In genomic region chr7:975702-976473, GRCh38 we compare ENCODE assay signal across 8 cellular contexts. TPM values are rescaled to one million over a fixed set of nuclear protein-coding genes. Genes with fewer than 3 reads are reported as not detected.
A peak's percentile ranks its signal among the peaks of the same experiment; 100 is the strongest.
DNase-seq lines count a peak whose midpoint lies in the region; ATAC-seq, FAIRE-seq and TF ChIP-seq lines count a peak whose summit lies in the region.

No MANE protein-coding gene starts in this region.

- H3K4me3 ChIP-seq in adrenal gland (peak overlapping the region in 2 of 4 donors; percentile 99), HepG2 (replicated peaks in 1 of 3; ENCODE audit: insufficient read depth in 1 of 3, low read depth in 2 of 3, low read length in 3 of 3) (peak overlapping the region; percentile 85 to 100 (median 98)), thymus (ENCODE audit: low read length) (peak overlapping the region; percentile 82)

- TF ChIP-seq EP300 in HepG2 (IDR thresholded peaks at IDR 0.05; ENCODE audit: low read depth in 2 of 2, low read length in 2 of 2) (no peak), HepG2 (CRISPR knock-in tag; IDR thresholded peaks at IDR 0.05; ENCODE audit: borderline replicate concordance) (no peak)

- no peak for DNase-seq in activated CD4-positive, alpha-beta memory T cell treated with anti-CD3 and anti-CD28 coated beads for 36 hours
- no peak for DNase-seq in activated CD4-positive, alpha-beta memory T cell treated with anti-CD3 and anti-CD28 coated beads, Interleukin-2, amount 10 ng/mL, durations not matched to agents 7 days and 5 days
- DNase-seq in adrenal gland (no peak), HepG2 (ENCODE audit: low spot score) (no peak), T1000 (lab: John Stamatoyannopoulos, UW) (no peak), glutamatergic neuron (no peak)

- no peak overlapping the region for H3K27ac Mint-ChIP-seq in activated CD4-positive, alpha-beta memory T cell treated with anti-CD3 and anti-CD28 coated beads for 36 hours
- H3K27ac Mint-ChIP-seq in activated CD4-positive, alpha-beta memory T cell treated with anti-CD3 and anti-CD28 coated beads, Interleukin-2, amount 10 ng/mL, durations not matched to agents 7 days and 5 days: no peak overlapping the region
- H3K27ac Mint-ChIP-seq in glutamatergic neuron (ENCODE audit: unreplicated experiment): no peak overlapping the region

- H3K27me3 ChIP-seq in adrenal gland: no peaks in the 10 kb centered on the region
- no peaks in the 10 kb centered on the region; a peak in 1 of 5 replicates for H3K27me3 ChIP-seq in HepG2 (ENCODE audit: control insufficient read depth in 1 of 2, insufficient read depth in 2 of 2, low read length in 2 of 2)
- no peaks in the 10 kb centered on the region for H3K27me3 ChIP-seq in thymus (ENCODE audit: control insufficient read depth, insufficient read depth)

- ATAC-seq in HepG2: peak; percentile 9
- ATAC-seq in HG03439 (IDR thresholded peaks at IDR 0.05; ENCODE audit: unreplicated experiment): no peak

- CTCF ChIA-PET in activated CD4-positive, alpha-beta memory T cell treated with anti-CD3 and anti-CD28 coated beads for 36 hours (lab: Charles Lee): interaction anchor here (0.5 to 5.8 kb wide), 8 partner anchors 17 to 201 kb away, joined by 3 to 53 read pairs (median 12); no protein-coding TSS in a partner anchor
- CTCF ChIA-PET in activated CD4-positive, alpha-beta memory T cell treated with anti-CD3 and anti-CD28 coated beads, Interleukin-2, amount 10 ng/mL, durations not matched to agents 7 days and 5 days (lab: Charles Lee): interaction anchor here (1.0 to 2.1 kb wide), 9 partner anchors 17 to 201 kb away, joined by 3 to 8 read pairs (median 4); no protein-coding TSS in a partner anchor
- CTCF ChIA-PET in HepG2 (lab: Yijun Ruan, JAX; ENCODE audit: low intra/inter-chr PET ratio, low total read pairs): interaction anchor here (2.5 kb wide), 1 partner anchor 17 kb away, joined by 7 read pairs; no protein-coding TSS in a partner anchor

- POLR2A ChIA-PET in activated CD4-positive, alpha-beta memory T cell treated with anti-CD3 and anti-CD28 coated beads for 36 hours (lab: Charles Lee): interaction anchor here (0.5 to 2.3 kb wide), 6 partner anchors 9 to 184 kb away, joined by 3 to 19 read pairs (median 3); partner anchors contain the start of gene ZFAND2A
- POLR2A ChIA-PET in activated CD4-positive, alpha-beta memory T cell treated with anti-CD3 and anti-CD28 coated beads, Interleukin-2, amount 10 ng/mL, durations not matched to agents 7 days and 5 days (lab: Charles Lee): interaction anchor here (0.8 to 4.0 kb wide), 23 partner anchors 11 to 216 kb away, joined by 3 to 54 read pairs (median 7); partner anchors contain the start of genes ADAP1, GPR146, SUN1 and ZFAND2A
- POLR2A ChIA-PET in HepG2 (lab: Yijun Ruan, JAX): interaction anchor here (0.9 to 8.6 kb wide), 16 partner anchors 7 to 195 kb away, joined by 3 to 292 read pairs (median 24); partner anchors contain the start of gene CYP2W1

- H2AFZ ChIP-seq in HepG2 (ENCODE audit: low read length): no peak overlapping the region

- peak overlapping the region; percentile 29 for H3K4me3 Mint-ChIP-seq in activated CD4-positive, alpha-beta memory T cell treated with anti-CD3 and anti-CD28 coated beads for 36 hours
- no peak overlapping the region for H3K4me3 Mint-ChIP-seq in activated CD4-positive, alpha-beta memory T cell treated with anti-CD3 and anti-CD28 coated beads, Interleukin-2, amount 10 ng/mL, durations not matched to agents 7 days and 5 days
- H3K4me3 Mint-ChIP-seq in glutamatergic neuron (ENCODE audit: unreplicated experiment): no peak overlapping the region

- H3K9me3 ChIP-seq in adrenal gland (replicated peaks in 1 of 3) (no peaks in the 10 kb centered on the region), HepG2 (ENCODE audit: low read length) (no peaks in the 10 kb centered on the region), thymus (ENCODE audit: control insufficient read depth) (no peaks in the 10 kb centered on the region)

- TF ChIP-seq CTCF in adrenal gland (IDR thresholded peaks at IDR 0.05) (no peak), HepG2 (CRISPR knock-in tag; IDR thresholded peaks at IDR 0.05) (no peak), glutamatergic neuron (IDR thresholded peaks at IDR 0.05; ENCODE audit: partially characterized antibody, unreplicated experiment) (no peak)

- TF ChIP-seq POLR2A in adrenal gland (IDR thresholded peaks at IDR 0.05) (no peak), HepG2 (IDR thresholded peaks at IDR 0.05; ENCODE audit: insufficient read depth in 1 of 2, low read depth in 2 of 2, low read length in 2 of 2) (peak in 1 of 2 experiments; percentile 43; a peak in 1 of 4 replicates)

- TSS peak; percentile 50 for BruUV-seq in HepG2 (replicated peaks; lab: Mats Ljungman, UMichigan)

- no peak for FAIRE-seq in HepG2 (lab: Jason Lieb, UNC)

- peaks cover 25% of the 10 kb centered on the region for H3K4me1 Mint-ChIP-seq in activated CD4-positive, alpha-beta memory T cell treated with anti-CD3 and anti-CD28 coated beads for 36 hours (ENCODE audit: low read depth)
- peaks cover 29% of the 10 kb centered on the region for H3K4me1 Mint-ChIP-seq in activated CD4-positive, alpha-beta memory T cell treated with anti-CD3 and anti-CD28 coated beads, Interleukin-2, amount 10 ng/mL, durations not matched to agents 7 days and 5 days
- peaks cover 23% of the 10 kb centered on the region for H3K4me1 Mint-ChIP-seq in glutamatergic neuron (ENCODE audit: low read depth, unreplicated experiment)

- WGBS in adrenal gland, 4 donors: 34 to 65% (median 48%) methylated on average over 12 to 28 of the region's 28 CpGs
- 20% methylated on average over 14 of the region's 28 CpGs for WGBS in HepG2 (ENCODE audit: low lambda C conversion rate)
- 61% methylated on average over 28 of the region's 28 CpGs for whole genome bisulfite sequencing in thymus

- in situ Hi-C loops in HepG2 (cut with HindIII; ENCODE audit: extremely low pct_ligation_motif_present, low pct_unique_long_range_greater_than_20kb): no loop called here

- H3K9me3 Mint-ChIP-seq in activated CD4-positive, alpha-beta memory T cell treated with anti-CD3 and anti-CD28 coated beads for 36 hours: no peaks in the 10 kb centered on the region
- H3K9me3 Mint-ChIP-seq in activated CD4-positive, alpha-beta memory T cell treated with anti-CD3 and anti-CD28 coated beads, Interleukin-2, amount 10 ng/mL, durations not matched to agents 7 days and 5 days: no peaks in the 10 kb centered on the region
- H3K9me3 Mint-ChIP-seq in glutamatergic neuron (ENCODE audit: unreplicated experiment): peaks cover 5% of the 10 kb centered on the region

- peaks cover 60 to 62% of the 10 kb centered on the region in 2 donors for H3K4me1 ChIP-seq in adrenal gland (replicated peaks in 1 of 2)
- peaks cover 75% of the 10 kb centered on the region for H3K4me1 ChIP-seq in HepG2 (ENCODE audit: insufficient read depth, low read length)
- peaks cover 6% of the 10 kb centered on the region for H3K4me1 ChIP-seq in thymus (ENCODE audit: control insufficient read depth, insufficient read depth, low read length)

- H3K36me3 ChIP-seq in adrenal gland (replicated peaks in 1 of 2) (peaks cover 0 to 25% of the 10 kb centered on the region in 2 donors), HepG2 (replicated peaks in 1 of 2; ENCODE audit: control insufficient read depth in 1 of 2, insufficient read depth in 2 of 2, low read length in 2 of 2) (peaks cover 10 to 12% of the 10 kb centered on the region in 2 experiments), thymus (ENCODE audit: control insufficient read depth, insufficient read depth) (peaks cover 15% of the 10 kb centered on the region)

- H3K79me2 ChIP-seq in HepG2 (ENCODE audit: insufficient read depth, low read length): peaks cover 62% of the 10 kb centered on the region

- peaks cover 4% of the 10 kb centered on the region; the same call in 1 of the 2 replicates for H4K20me1 ChIP-seq in HepG2 (ENCODE audit: insufficient read depth, low read length)

- peak overlapping the region; percentile 97 for H3K9ac ChIP-seq in HepG2 (ENCODE audit: insufficient read depth, low read depth, low read length)

- TF ChIP-seq RAD21 in HepG2 (CRISPR knock-in tag; IDR thresholded peaks at IDR 0.05): peak; percentile 21

- H3K36me3 Mint-ChIP-seq in activated CD4-positive, alpha-beta memory T cell treated with anti-CD3 and anti-CD28 coated beads for 36 hours: peaks cover 20% of the 10 kb centered on the region
- H3K36me3 Mint-ChIP-seq in activated CD4-positive, alpha-beta memory T cell treated with anti-CD3 and anti-CD28 coated beads, Interleukin-2, amount 10 ng/mL, durations not matched to agents 7 days and 5 days (ENCODE audit: low read depth): peaks cover 15% of the 10 kb centered on the region
- H3K36me3 Mint-ChIP-seq in glutamatergic neuron (ENCODE audit: unreplicated experiment): no peaks in the 10 kb centered on the region

- peak overlapping the region; percentile 98 for H3K4me2 ChIP-seq in HepG2 (ENCODE audit: low read depth, low read length)

- intact Hi-C loops in activated CD4-positive, alpha-beta memory T cell treated with anti-CD3 and anti-CD28 coated beads for 36 hours (cut with micrococcal nuclease): loop anchor here (1.0 kb wide), 2 partner anchors 52 to 100 kb away; partner anchors contain the start of gene GET4
- intact Hi-C loops in adrenal gland (cut with DNase I): no loop called here
- intact Hi-C loops in HepG2 (cut with micrococcal nuclease; ENCODE audit: unreplicated experiment): loop anchor here (2.0 kb wide), 1 partner anchor 181 kb away; no protein-coding TSS in a partner anchor

- H3K27ac ChIP-seq in adrenal gland (peak overlapping the region; percentile 35 to 100 (median 99)), HepG2 (ENCODE audit: extremely low read length, insufficient read depth, low read length) (peak overlapping the region; percentile 100), thymus (ENCODE audit: low read depth) (no peak overlapping the region)

- no peaks in the 10 kb centered on the region for H3K27me3 Mint-ChIP-seq in activated CD4-positive, alpha-beta memory T cell treated with anti-CD3 and anti-CD28 coated beads for 36 hours
- no peaks in the 10 kb centered on the region for H3K27me3 Mint-ChIP-seq in activated CD4-positive, alpha-beta memory T cell treated with anti-CD3 and anti-CD28 coated beads, Interleukin-2, amount 10 ng/mL, durations not matched to agents 7 days and 5 days
- H3K27me3 Mint-ChIP-seq in glutamatergic neuron (ENCODE audit: unreplicated experiment): peaks cover under 1% of the 10 kb centered on the region

RNA-seq across cellular contexts. Expression of gene COX19, which starts 0.5 kb away (rescaled TPM):
- 10 to 100 TPM; 14.1 to 15.6 TPM for total RNA-seq in activated CD4-positive, alpha-beta memory T cell treated with anti-CD3 and anti-CD28 coated beads for 36 hours
- total RNA-seq in activated CD4-positive, alpha-beta memory T cell treated with anti-CD3 and anti-CD28 coated beads, Interleukin-2, amount 10 ng/mL, durations not matched to agents 7 days and 5 days: 10 to 100 TPM; 17.4 to 18.2 TPM
- total RNA-seq in adrenal gland (10 to 100 TPM in 7 of 8 donors, 1 to 10 TPM in 1; 9.1 to 32.4 (median 18.9) TPM), HepG2 (2016; rRNA removed; fragmentation: Illumina TruSeq; extraction: Trizol) (6.5 and 11.5 TPM in 2 replicates), glutamatergic neuron (ENCODE audit: unreplicated experiment) (18.4 TPM)
- polyA plus RNA-seq in adrenal gland (10 to 100 TPM; 12.3 to 28.6 (median 14.0) TPM), HepG2 (2011; rRNA removed) (21.0 and 21.7 TPM in 2 replicates), thymus (11.6 TPM)
- total RNA-seq in HepG2 (2016; cell fraction: cytosol; rRNA removed; fragmentation: Illumina TruSeq; extraction: Trizol; ENCODE audit: low read depth): 2.6 and 3.0 TPM in 2 replicates
- total RNA-seq in HepG2 (2016; cell fraction: insoluble cytoplasmic fraction; rRNA removed; fragmentation: Illumina TruSeq; extraction: Trizol): 7.4 and 15.2 TPM in 2 replicates
- 7.6 and 8.2 TPM in 2 replicates for total RNA-seq in HepG2 (2016; cell fraction: membrane; rRNA removed; fragmentation: Illumina TruSeq; extraction: Trizol)
- 21.5 and 23.4 TPM in 2 replicates for total RNA-seq in HepG2 (2016; cell fraction: nucleus; rRNA removed; fragmentation: Illumina TruSeq; extraction: Trizol)
- 12.5 and 14.3 TPM in 2 replicates for polyA plus RNA-seq in HepG2 (2011; cell fraction: cytosol; rRNA removed)
- 59.5 and 79.7 TPM in 2 replicates for polyA plus RNA-seq in HepG2 (2011; cell fraction: nucleus; rRNA removed)
- polyA plus RNA-seq in HepG2 (2012): 14.5 and 16.2 TPM in 2 replicates
- polyA plus RNA-seq in HepG2 (2016; cell fraction: cytosol; fragmentation: Illumina TruSeq; extraction: Trizol; ENCODE audit: low read depth): 2.2 and 2.3 TPM in 2 replicates
- polyA plus RNA-seq in HepG2 (2016; cell fraction: insoluble cytoplasmic fraction; fragmentation: Illumina TruSeq; extraction: Trizol; ENCODE audit: low read depth): 11.0 and 11.3 TPM in 2 replicates
- 3.6 and 3.8 TPM in 2 replicates for polyA plus RNA-seq in HepG2 (2016; cell fraction: membrane; fragmentation: Illumina TruSeq; extraction: Trizol; ENCODE audit: low read depth)
- 32.8 and 35.0 TPM in 2 replicates for polyA plus RNA-seq in HepG2 (2016; cell fraction: nucleus; fragmentation: Illumina TruSeq; extraction: Trizol; ENCODE audit: insufficient read depth, low read depth)
- 12.8 and 23.5 TPM in 2 replicates for polyA minus RNA-seq in HepG2 (2011; rRNA and poly(A)+ RNA removed; ENCODE audit: low replicate concordance)
- polyA minus RNA-seq in HepG2 (2011; cell fraction: cytosol; rRNA and poly(A)+ RNA removed): 3.6 and 5.4 TPM in 2 replicates
- polyA minus RNA-seq in HepG2 (2011; cell fraction: nucleus; rRNA and poly(A)+ RNA removed): 50.6 and 61.9 TPM in 2 replicates

RNA-seq across cellular contexts. Expression of gene CYP2W1, which starts 7.1 kb away (rescaled TPM):
- total RNA-seq in activated CD4-positive, alpha-beta memory T cell treated with anti-CD3 and anti-CD28 coated beads for 36 hours: not detected
- not detected for total RNA-seq in activated CD4-positive, alpha-beta memory T cell treated with anti-CD3 and anti-CD28 coated beads, Interleukin-2, amount 10 ng/mL, durations not matched to agents 7 days and 5 days
- total RNA-seq in adrenal gland (10 to 100 TPM in 7 of 8 donors, 1 to 10 TPM in 1; 5.4 to 71.0 (median 42.0) TPM), HepG2 (2016; rRNA removed; fragmentation: Illumina TruSeq; extraction: Trizol) (11.7 and 31.7 TPM in 2 replicates), glutamatergic neuron (ENCODE audit: unreplicated experiment) (1.3 TPM)
- polyA plus RNA-seq in adrenal gland (10 to 100 TPM in 2 of 3 donors, under 1 TPM in 1; 0.70 to 63.7 (median 41.0) TPM), HepG2 (2011; rRNA removed) (19.5 and 32.7 TPM in 2 replicates), thymus (0.48 TPM)
- 6.8 and 8.3 TPM in 2 replicates for total RNA-seq in HepG2 (2016; cell fraction: cytosol; rRNA removed; fragmentation: Illumina TruSeq; extraction: Trizol; ENCODE audit: low read depth)
- total RNA-seq in HepG2 (2016; cell fraction: insoluble cytoplasmic fraction; rRNA removed; fragmentation: Illumina TruSeq; extraction: Trizol): 10.2 and 31.7 TPM in 2 replicates
- 10.9 and 11.0 TPM in 2 replicates for total RNA-seq in HepG2 (2016; cell fraction: membrane; rRNA removed; fragmentation: Illumina TruSeq; extraction: Trizol)
- 35.8 and 47.0 TPM in 2 replicates for total RNA-seq in HepG2 (2016; cell fraction: nucleus; rRNA removed; fragmentation: Illumina TruSeq; extraction: Trizol)
- polyA plus RNA-seq in HepG2 (2011; cell fraction: cytosol; rRNA removed): 9.5 and 22.3 TPM in 2 replicates
- 171 and 205 TPM in 2 replicates for polyA plus RNA-seq in HepG2 (2011; cell fraction: nucleus; rRNA removed)
- polyA plus RNA-seq in HepG2 (2012): 20.0 and 28.3 TPM in 2 replicates
- polyA plus RNA-seq in HepG2 (2016; cell fraction: cytosol; fragmentation: Illumina TruSeq; extraction: Trizol; ENCODE audit: low read depth): 5.5 and 6.2 TPM in 2 replicates
- polyA plus RNA-seq in HepG2 (2016; cell fraction: insoluble cytoplasmic fraction; fragmentation: Illumina TruSeq; extraction: Trizol; ENCODE audit: low read depth): 14.3 and 20.7 TPM in 2 replicates
- polyA plus RNA-seq in HepG2 (2016; cell fraction: membrane; fragmentation: Illumina TruSeq; extraction: Trizol; ENCODE audit: low read depth): 8.5 and 9.6 TPM in 2 replicates
- 135 and 137 TPM in 2 replicates for polyA plus RNA-seq in HepG2 (2016; cell fraction: nucleus; fragmentation: Illumina TruSeq; extraction: Trizol; ENCODE audit: insufficient read depth, low read depth)
- polyA minus RNA-seq in HepG2 (2011; rRNA and poly(A)+ RNA removed; ENCODE audit: low replicate concordance): 66.3 TPM in 1 of 2 replicates, not detected in the other
- polyA minus RNA-seq in HepG2 (2011; cell fraction: cytosol; rRNA and poly(A)+ RNA removed): 26.5 and 32.3 TPM in 2 replicates
- 88.4 and 113 TPM in 2 replicates for polyA minus RNA-seq in HepG2 (2011; cell fraction: nucleus; rRNA and poly(A)+ RNA removed)

RNA-seq across cellular contexts. Expression of gene ADAP1, which starts 21.4 kb away (rescaled TPM):
- 10 to 100 TPM; 14.1 to 16.1 TPM for total RNA-seq in activated CD4-positive, alpha-beta memory T cell treated with anti-CD3 and anti-CD28 coated beads for 36 hours
- total RNA-seq in activated CD4-positive, alpha-beta memory T cell treated with anti-CD3 and anti-CD28 coated beads, Interleukin-2, amount 10 ng/mL, durations not matched to agents 7 days and 5 days: 10 to 100 TPM; 11.1 to 13.0 TPM
- 10 to 100 TPM in 5 of 8 donors, 1 to 10 TPM in 3; 5.6 to 60.2 (median 12.8) TPM for total RNA-seq in adrenal gland
- polyA plus RNA-seq in adrenal gland: 10 to 100 TPM in 1 of 3 donors, 1 to 10 TPM in 1, under 1 TPM in 1; 0.29 to 40.5 (median 7.1) TPM
- total RNA-seq in HepG2 (2016; rRNA removed; fragmentation: Illumina TruSeq; extraction: Trizol): 18.3 and 24.6 TPM in 2 replicates
- 23.5 and 25.0 TPM in 2 replicates for total RNA-seq in HepG2 (2016; cell fraction: cytosol; rRNA removed; fragmentation: Illumina TruSeq; extraction: Trizol; ENCODE audit: low read depth)
- 16.6 and 27.2 TPM in 2 replicates for total RNA-seq in HepG2 (2016; cell fraction: insoluble cytoplasmic fraction; rRNA removed; fragmentation: Illumina TruSeq; extraction: Trizol)
- total RNA-seq in HepG2 (2016; cell fraction: membrane; rRNA removed; fragmentation: Illumina TruSeq; extraction: Trizol): 46.3 and 47.4 TPM in 2 replicates
- total RNA-seq in HepG2 (2016; cell fraction: nucleus; rRNA removed; fragmentation: Illumina TruSeq; extraction: Trizol): 13.2 TPM in 2 replicates
- polyA plus RNA-seq in HepG2 (2011; rRNA removed): 10.5 and 15.0 TPM in 2 replicates
- polyA plus RNA-seq in HepG2 (2011; cell fraction: cytosol; rRNA removed): 11.8 and 14.5 TPM in 2 replicates
- polyA plus RNA-seq in HepG2 (2011; cell fraction: nucleus; rRNA removed): 19.8 and 24.0 TPM in 2 replicates
- 15.3 and 21.4 TPM in 2 replicates for polyA plus RNA-seq in HepG2 (2012)
- polyA plus RNA-seq in HepG2 (2016; cell fraction: cytosol; fragmentation: Illumina TruSeq; extraction: Trizol; ENCODE audit: low read depth): 24.2 and 28.1 TPM in 2 replicates
- 17.0 and 28.9 TPM in 2 replicates for polyA plus RNA-seq in HepG2 (2016; cell fraction: insoluble cytoplasmic fraction; fragmentation: Illumina TruSeq; extraction: Trizol; ENCODE audit: low read depth)
- 45.2 and 45.4 TPM in 2 replicates for polyA plus RNA-seq in HepG2 (2016; cell fraction: membrane; fragmentation: Illumina TruSeq; extraction: Trizol; ENCODE audit: low read depth)
- 26.8 and 30.8 TPM in 2 replicates for polyA plus RNA-seq in HepG2 (2016; cell fraction: nucleus; fragmentation: Illumina TruSeq; extraction: Trizol; ENCODE audit: insufficient read depth, low read depth)
- polyA minus RNA-seq in HepG2 (2011; rRNA and poly(A)+ RNA removed; ENCODE audit: low replicate concordance): 3.5 and 14.9 TPM in 2 replicates
- polyA minus RNA-seq in HepG2 (2011; cell fraction: cytosol; rRNA and poly(A)+ RNA removed): 7.5 and 11.2 TPM in 2 replicates
- polyA minus RNA-seq in HepG2 (2011; cell fraction: nucleus; rRNA and poly(A)+ RNA removed): 5.2 and 7.6 TPM in 2 replicates
- polyA plus RNA-seq in thymus: 9.4 TPM
- total RNA-seq in glutamatergic neuron (ENCODE audit: unreplicated experiment): 61.1 TPM

Comparison
In these comparisons a context has a peak if more than half of its experiments do, and no peak if none do; other contexts are left out.
1. intact Hi-C loops: an anchor here in activated CD4-positive, alpha-beta memory T cell treated with anti-CD3 and anti-CD28 coated beads for 36 hours (1.0 kb wide) and HepG2 (2.0 kb wide); none called in adrenal gland.